In genomic region chr7:35389636-35390035, GRCh38 we compare ENCODE assay signal across 14 cellular contexts.
A peak's percentile ranks its signal among the peaks of the same experiment; 100 is the strongest.
DNase-seq lines count a peak whose midpoint lies in the region; TF ChIP-seq lines count a peak whose summit lies in the region.
"Had no signal": no experiment of that assay in that cellular context is flagged by ENCODE, and none has a peak within 500 bp of the region (broad histone marks: within the 10 kb centered on the region; RNA-seq: fewer than 3 reads in every experiment).

No MANE protein-coding gene starts in this region.

- TF ChIP-seq CTCF in RWPE1 (conservative IDR thresholded peaks at IDR 0.05; ENCODE audit: low read depth) (no peak), epithelial cell of esophagus (IDR thresholded peaks at IDR 0.05; ENCODE audit: insufficient read depth, low read depth, low read length, missing control alignments) (no peak), dorsolateral prefrontal cortex (IDR thresholded peaks at IDR 0.05 in 54 of 56, conservative IDR thresholded peaks at IDR 0.05 in 2 of 56; ENCODE audit: low read depth in 1 of 56, partially characterized antibody in 56 of 56) (no peak)

- POLR2A ChIA-PET in RWPE1 (lab: Yijun Ruan, JAX; ENCODE audit: low non-redundant PET): no interaction called here

- H3K4me3 ChIP-seq in epithelial cell of esophagus (ENCODE audit: low read length) (no peak overlapping the region), dorsolateral prefrontal cortex (no peak overlapping the region)
- H3K4me3 ChIP-seq: BLaER1, GM23338 had no signal

- intact Hi-C loops in dorsolateral prefrontal cortex (cut with DNase I): no loop called here

- H3K27me3 ChIP-seq in dorsolateral prefrontal cortex: peaks cover 0 to 34% (median 2%) of the 10 kb centered on the region in 45 donors
- H3K27me3 ChIP-seq: BLaER1 had no signal

- in situ Hi-C loops in Caki2 (cut with HindIII; ENCODE audit: low pct_unique_long_range_greater_than_20kb, low sequenced_read_pairs): no loop called here

- peak; percentile 33 for DNase-seq in Caki2 (ENCODE audit: low read depth)
- peak; percentile 9 for DNase-seq in LoVo (ENCODE audit: low spot score)
- peak; percentile 54 for DNase-seq in RWPE1 (ENCODE audit: low spot score)
- peak; percentile 54 for DNase-seq in epithelial cell of esophagus (ENCODE audit: low read depth)
- no peak for DNase-seq in dorsolateral prefrontal cortex
- DNase-seq in AG08395 (ENCODE audit: low spot score): no peak
- no peak for DNase-seq in AG08396 (ENCODE audit: low spot score)
- no peak for DNase-seq in activated T-cell treated with anti-CD3 and anti-CD28 coated beads for 4 hours
- DNase-seq: Caco-2; CD8-positive, alpha-beta memory T cell; DMS 273 treated with DMSO at 0.1 percent for 48 hours; H7 had no signal

- H3K27ac ChIP-seq in RWPE1 (no peak overlapping the region), dorsolateral prefrontal cortex (no peak overlapping the region)
- H3K27ac ChIP-seq: BLaER1 had no signal

- CTCF ChIA-PET in RWPE1 (lab: Yijun Ruan, JAX): no interaction called here

Comparison
In these comparisons a context has a peak if more than half of its experiments do, and no peak if none do; other contexts are left out.
1. DNase-seq: peak in Caki2 (single experiment), LoVo (single experiment), RWPE1 (single experiment) and epithelial cell of esophagus (single experiment); none in dorsolateral prefrontal cortex (0 of 10), AG08395 (single experiment), AG08396 (single experiment) and activated T-cell treated with anti-CD3 and anti-CD28 coated beads for 4 hours (single experiment).